8 cellular contexts compared by ENCODE assay signal in genomic region chr2:68357608-68358337, GRCh38. TPM values are rescaled to one million over a fixed set of nuclear protein-coding genes. Genes with fewer than 3 reads are reported as not detected.
A peak's percentile ranks its signal among the peaks of the same experiment; 100 is the strongest.
DNase-seq lines count a peak whose midpoint lies in the region; ATAC-seq, FAIRE-seq and TF ChIP-seq lines count a peak whose summit lies in the region.

No MANE protein-coding gene starts in this region.

- H3K36me3 Mint-ChIP-seq in T-helper 2 cell treated with Interferon-gamma antibody and Interleukin-4, amounts not matched to agents 5 μg/mL and 100 μg/mL, for 36 hours (ENCODE audit: low read depth), result no peaks in the 10 kb centered on the region

- no peak for TF ChIP-seq POLR2A in Peyer's patch (IDR thresholded peaks at IDR 0.05)

- H3K9me3 ChIP-seq in Peyer's patch, result no peaks in the 10 kb centered on the region
- H3K9me3 ChIP-seq in pancreas, result no peaks in the 10 kb centered on the region

- no peaks in the 10 kb centered on the region for H3K9me3 Mint-ChIP-seq in T-helper 2 cell treated with Interferon-gamma antibody and Interleukin-4, amounts not matched to agents 5 μg/mL and 100 μg/mL, for 36 hours

- no peak overlapping the region for H3K4me3 ChIP-seq in Peyer's patch
- H3K4me3 ChIP-seq in pancreas, result no peak overlapping the region
- H3K4me3 ChIP-seq in coronary artery, result no peak overlapping the region

- peak; percentile 65 for ATAC-seq in GM21423 (IDR thresholded peaks at IDR 0.05; ENCODE audit: unreplicated experiment)
- ATAC-seq in pancreas, result peak; percentile 64 to 92 (median 84)

- no peak overlapping the region for H3K27ac ChIP-seq in Peyer's patch
- H3K27ac ChIP-seq in pancreas, result no peak overlapping the region
- no peak overlapping the region for H3K27ac ChIP-seq in coronary artery

- intact Hi-C loops in pancreas (cut with DNase I), result no loop called here

- in situ Hi-C loops in G401 (cut with HindIII; ENCODE audit: low sequenced_read_pairs), result no loop called here

- no peaks in the 10 kb centered on the region for H3K27me3 ChIP-seq in Peyer's patch
- no peaks in the 10 kb centered on the region for H3K27me3 ChIP-seq in pancreas

- H3K27me3 Mint-ChIP-seq in T-helper 2 cell treated with Interferon-gamma antibody and Interleukin-4, amounts not matched to agents 5 μg/mL and 100 μg/mL, for 36 hours (ENCODE audit: low read depth), result peaks cover 7% of the 10 kb centered on the region

- 64 to 67% methylated on average over 6 of the region's 6 CpGs for WGBS in pancreas, 2 donors

- DNase-seq in G401 (ENCODE audit: low spot score), result peak; percentile 50
- peak; percentile 60 for DNase-seq in HT1080 (ENCODE audit: low read depth)
- DNase-seq in Peyer's patch, result peak in 2 of 3 donors; percentile 32 to 62
- DNase-seq in fibroblast of peridontal ligament (ENCODE audit: extremely low read depth), result peak; percentile 57
- DNase-seq in pancreas, result peak in 4 of 6 donors; percentile 15 to 34 (median 24)
- no peak for DNase-seq in T-helper 2 cell treated with Interferon-gamma antibody and Interleukin-4, amounts not matched to agents 5 μg/mL and 100 μg/mL, for 36 hours (ENCODE audit: low spot score)
- no peak for DNase-seq in coronary artery (ENCODE audit: low spot score)

- H3K4me1 Mint-ChIP-seq in T-helper 2 cell treated with Interferon-gamma antibody and Interleukin-4, amounts not matched to agents 5 μg/mL and 100 μg/mL, for 36 hours (ENCODE audit: low read depth), result peaks cover 9% of the 10 kb centered on the region

- peak in 2 of 6 experiments; percentile 22 to 28 for TF ChIP-seq CTCF in Peyer's patch (IDR thresholded peaks at IDR 0.05)
- TF ChIP-seq CTCF in pancreas (IDR thresholded peaks at IDR 0.05), result no peak
- TF ChIP-seq CTCF in coronary artery (IDR thresholded peaks at IDR 0.05), result no peak

- no peak overlapping the region for H3K4me3 Mint-ChIP-seq in T-helper 2 cell treated with Interferon-gamma antibody and Interleukin-4, amounts not matched to agents 5 μg/mL and 100 μg/mL, for 36 hours

- H3K36me3 ChIP-seq in Peyer's patch (no peaks in the 10 kb centered on the region), pancreas (no peaks in the 10 kb centered on the region)

- H3K4me1 ChIP-seq in Peyer's patch, result no peaks in the 10 kb centered on the region
- H3K4me1 ChIP-seq in pancreas, result no peaks in the 10 kb centered on the region

- no peak overlapping the region for H3K27ac Mint-ChIP-seq in T-helper 2 cell treated with Interferon-gamma antibody and Interleukin-4, amounts not matched to agents 5 μg/mL and 100 μg/mL, for 36 hours

- no peak for FAIRE-seq in pancreas (lab: Jason Lieb, UNC)

RNA-seq across cellular contexts. Expression of gene PLEK, which starts 7.3 kb away (rescaled TPM):
- not detected in 2 replicates for total RNA-seq in G401 (2014; rRNA removed; shearing (Covaris generic))
- not detected in 2 replicates for total RNA-seq in HT1080 (2014; rRNA removed; shearing (Covaris generic))
- 0.06 TPM in 1 of 2 replicates, not detected in the other for polyA plus RNA-seq in HT1080 (2015; cell fraction: cytosol; rRNA removed)
- polyA plus RNA-seq in HT1080 (2015; cell fraction: nucleus; rRNA removed), result not detected in 2 replicates
- total RNA-seq in Peyer's patch (10 to 100 TPM in 1 of 4 donors, 1 to 10 TPM in 3; 1.8 to 46.2 (median 3.4) TPM), pancreas (1 to 10 TPM in 4 of 6 donors, under 1 TPM in 2; 0.28 to 8.0 (median 2.0) TPM)
- polyA plus RNA-seq in pancreas, result 1 to 10 TPM; 1.0 to 2.1 TPM

RNA-seq across cellular contexts. Expression of gene CNRIP1, which starts 38.0 kb away (rescaled TPM):
- 8.4 and 19.8 TPM in 2 replicates for total RNA-seq in G401 (2014; rRNA removed; shearing (Covaris generic))
- 50.4 and 69.7 TPM in 2 replicates for total RNA-seq in HT1080 (2014; rRNA removed; shearing (Covaris generic))
- 58.2 and 58.7 TPM in 2 replicates for polyA plus RNA-seq in HT1080 (2015; cell fraction: cytosol; rRNA removed)
- polyA plus RNA-seq in HT1080 (2015; cell fraction: nucleus; rRNA removed), result 40.3 TPM in 2 replicates
- total RNA-seq in Peyer's patch (10 to 100 TPM in 1 of 4 donors, 1 to 10 TPM in 3; 2.1 to 21.5 (median 4.8) TPM), pancreas (1 to 10 TPM in 5 of 6 donors, under 1 TPM in 1; 0.85 to 4.8 (median 2.1) TPM)
- polyA plus RNA-seq in pancreas, result 1 to 10 TPM; 3.7 to 6.4 TPM

Comparison
In these comparisons a context has a peak if more than half of its experiments do, and no peak if none do; other contexts are left out.
1. DNase-seq: peak in G401 (single experiment), HT1080 (single experiment), Peyer's patch (2 of 3), fibroblast of peridontal ligament (single experiment) and pancreas (4 of 6); none in T-helper 2 cell treated with Interferon-gamma antibody and Interleukin-4, amounts not matched to agents 5 μg/mL and 100 μg/mL, for 36 hours (single experiment) and coronary artery (single experiment).